Comparison of ENCODE assay signal across 27 cellular contexts in genomic region chr10:43055991-43056567, GRCh38. TPM values are rescaled to one million over a fixed set of nuclear protein-coding genes. Genes with fewer than 3 reads are reported as not detected.
DNase-seq lines count a peak whose midpoint lies in the region; ATAC-seq, FAIRE-seq and TF ChIP-seq lines count a peak whose summit lies in the region.
"Had no signal": no experiment of that assay in that cellular context is flagged by ENCODE, and none has a peak within 500 bp of the region (broad histone marks: within the 10 kb centered on the region; RNA-seq: fewer than 3 reads in every experiment).

No MANE protein-coding gene starts in this region.

- no peaks in the 10 kb centered on the region for H3K4me1 ChIP-seq in kidney (ENCODE audit: control insufficient read depth in 1 of 2, insufficient read depth in 1 of 2, low read depth in 1 of 2, low read length in 2 of 2)
- peaks cover 0 to 11% of the 10 kb centered on the region in 2 donors for H3K4me1 ChIP-seq in thyroid gland
- H3K4me1 ChIP-seq: ascending aorta, esophagus muscularis mucosa, gastrocnemius medialis had no signal

- H3K9me3 Mint-ChIP-seq in activated naive CD8-positive, alpha-beta T cell treated with anti-CD3 and anti-CD28 coated beads, Interleukin-2, amount 10 ng/mL, durations not matched to agents 7 days and 5 days: no peaks in the 10 kb centered on the region
- no peaks in the 10 kb centered on the region for H3K9me3 Mint-ChIP-seq in activated naive CD8-positive, alpha-beta T cell treated with anti-CD3 and anti-CD28 coated beads for 36 hours
- H3K9me3 Mint-ChIP-seq: activated CD4-positive, alpha-beta T cell treated with anti-CD3 and anti-CD28 coated beads, Interleukin-2, amount 10 ng/mL, durations not matched to agents 24 days and 14 days; CD8-positive, alpha-beta memory T cell; HFFc6; T-cell had no signal

- POLR2A ChIA-PET in activated naive CD8-positive, alpha-beta T cell treated with anti-CD3 and anti-CD28 coated beads, Interleukin-2, amount 10 ng/mL, durations not matched to agents 7 days and 5 days (lab: Charles Lee): no interaction called here

- H3K36me3 Mint-ChIP-seq in activated naive CD8-positive, alpha-beta T cell treated with anti-CD3 and anti-CD28 coated beads, Interleukin-2, amount 10 ng/mL, durations not matched to agents 7 days and 5 days: no peaks in the 10 kb centered on the region
- no peaks in the 10 kb centered on the region for H3K36me3 Mint-ChIP-seq in activated naive CD8-positive, alpha-beta T cell treated with anti-CD3 and anti-CD28 coated beads for 36 hours
- H3K36me3 Mint-ChIP-seq: CD8-positive, alpha-beta memory T cell; T-cell had no signal

- H3K4me3 ChIP-seq in kidney (ENCODE audit: low read length in 2 of 2) (no peak overlapping the region), thyroid gland (replicated peaks in 1 of 3) (no peak overlapping the region)
- H3K4me3 ChIP-seq: ascending aorta, esophagus muscularis mucosa, gastrocnemius medialis had no signal

- peak; percentile 17 for DNase-seq in activated naive CD8-positive, alpha-beta T cell treated with anti-CD3 and anti-CD28 coated beads, Interleukin-2, amount 10 ng/mL, durations not matched to agents 7 days and 5 days
- DNase-seq in activated naive CD8-positive, alpha-beta T cell treated with anti-CD3 and anti-CD28 coated beads for 36 hours: no peak
- DNase-seq in SK-N-DZ (ENCODE audit: low spot score) (peak; percentile 87), kidney (peak; percentile 52), thyroid gland (peak; percentile 75 to 79), ACHN (no peak), LoVo (ENCODE audit: low spot score) (no peak)
- DNase-seq: activated CD4-positive, alpha-beta T cell treated with anti-CD3 and anti-CD28 coated beads, Interleukin-2, amount 10 ng/mL, durations not matched to agents 24 days and 14 days; activated naive CD4-positive, alpha-beta T cell treated with Interleukin-2 at 50 U/mL for 16 hours; activated T-cell treated with anti-CD3 and anti-CD28 coated beads for 4 hours; cerebellar nuclear complex; effector CD8-positive, alpha-beta T cell; gastrocnemius medialis; HFFc6; Kasumi-1; NCI-H1105; NCI-H2081 treated with DMSO at 0.1 percent for 48 hours; NCI-H524 had no signal

- H3K9me3 ChIP-seq in kidney (ENCODE audit: control insufficient read depth in 1 of 2, low read length in 2 of 2) (no peaks in the 10 kb centered on the region), thyroid gland (no peaks in the 10 kb centered on the region)
- H3K9me3 ChIP-seq: ascending aorta, esophagus muscularis mucosa, gastrocnemius medialis, neutrophil had no signal

- H3K27ac Mint-ChIP-seq in activated naive CD8-positive, alpha-beta T cell treated with anti-CD3 and anti-CD28 coated beads, Interleukin-2, amount 10 ng/mL, durations not matched to agents 7 days and 5 days: no peak overlapping the region
- no peak overlapping the region for H3K27ac Mint-ChIP-seq in activated naive CD8-positive, alpha-beta T cell treated with anti-CD3 and anti-CD28 coated beads for 36 hours
- H3K27ac Mint-ChIP-seq: activated CD4-positive, alpha-beta T cell treated with anti-CD3 and anti-CD28 coated beads, Interleukin-2, amount 10 ng/mL, durations not matched to agents 24 days and 14 days; CD8-positive, alpha-beta memory T cell; HFFc6; T-cell had no signal

- FAIRE-seq in kidney (lab: Jason Lieb, UNC): no peak
- FAIRE-seq: GM12892, GM19239 had no signal

- peaks cover 16% of the 10 kb centered on the region for H3K27me3 Mint-ChIP-seq in activated naive CD8-positive, alpha-beta T cell treated with anti-CD3 and anti-CD28 coated beads, Interleukin-2, amount 10 ng/mL, durations not matched to agents 7 days and 5 days
- peaks cover 6% of the 10 kb centered on the region for H3K27me3 Mint-ChIP-seq in activated naive CD8-positive, alpha-beta T cell treated with anti-CD3 and anti-CD28 coated beads for 36 hours

- H3K27ac ChIP-seq in kidney (ENCODE audit: low read depth in 2 of 2, low read length in 2 of 2) (no peak overlapping the region), thyroid gland (no peak overlapping the region)
- H3K27ac ChIP-seq: ascending aorta, esophagus muscularis mucosa, gastrocnemius medialis, neutrophil had no signal

- no peaks in the 10 kb centered on the region for H3K4me1 Mint-ChIP-seq in activated naive CD8-positive, alpha-beta T cell treated with anti-CD3 and anti-CD28 coated beads, Interleukin-2, amount 10 ng/mL, durations not matched to agents 7 days and 5 days
- no peaks in the 10 kb centered on the region for H3K4me1 Mint-ChIP-seq in activated naive CD8-positive, alpha-beta T cell treated with anti-CD3 and anti-CD28 coated beads for 36 hours
- H3K4me1 Mint-ChIP-seq: activated CD4-positive, alpha-beta T cell treated with anti-CD3 and anti-CD28 coated beads, Interleukin-2, amount 10 ng/mL, durations not matched to agents 24 days and 14 days; CD8-positive, alpha-beta memory T cell; T-cell had no signal

- no peak overlapping the region for H3K4me3 Mint-ChIP-seq in activated naive CD8-positive, alpha-beta T cell treated with anti-CD3 and anti-CD28 coated beads, Interleukin-2, amount 10 ng/mL, durations not matched to agents 7 days and 5 days
- no peak overlapping the region for H3K4me3 Mint-ChIP-seq in activated naive CD8-positive, alpha-beta T cell treated with anti-CD3 and anti-CD28 coated beads for 36 hours
- H3K4me3 Mint-ChIP-seq: activated CD4-positive, alpha-beta T cell treated with anti-CD3 and anti-CD28 coated beads, Interleukin-2, amount 10 ng/mL, durations not matched to agents 24 days and 14 days; CD8-positive, alpha-beta memory T cell; HFFc6; T-cell had no signal

- no peak for TF ChIP-seq CTCF in kidney (IDR thresholded peaks at IDR 0.05; ENCODE audit: borderline replicate concordance, extremely low read depth, insufficient read depth)
- TF ChIP-seq CTCF in thyroid gland (IDR thresholded peaks at IDR 0.05): no peak

- no peaks in the 10 kb centered on the region for H3K27me3 ChIP-seq in thyroid gland
- H3K27me3 ChIP-seq: ascending aorta, gastrocnemius medialis had no signal

- 24 to 38% methylated on average over 1 to 2 of the region's 2 CpGs for WGBS in thyroid gland, 2 donors

- ATAC-seq in activated naive CD8-positive, alpha-beta T cell treated with anti-CD3 and anti-CD28 coated beads, Interleukin-2, amount 10 ng/mL, durations not matched to agents 7 days and 5 days (ENCODE audit: low read depth): no peak
- no peak for ATAC-seq in HG02884 (IDR thresholded peaks at IDR 0.05; ENCODE audit: unreplicated experiment)
- ATAC-seq: gastrocnemius medialis, left colon, T-cell had no signal

- H3K36me3 ChIP-seq in kidney (ENCODE audit: control insufficient read depth in 1 of 2, insufficient read depth in 2 of 2, low read length in 2 of 2): no peaks in the 10 kb centered on the region
- no peaks in the 10 kb centered on the region for H3K36me3 ChIP-seq in thyroid gland
- H3K36me3 ChIP-seq: ascending aorta, esophagus muscularis mucosa, gastrocnemius medialis, neutrophil had no signal

- no peak for TF ChIP-seq POLR2A in thyroid gland (IDR thresholded peaks at IDR 0.05)

- in situ Hi-C loops in ACHN (cut with HindIII; ENCODE audit: low pct_ligation_motif_present, low pct_unique_long_range_greater_than_20kb, low sequenced_read_pairs): no loop called here

- H3K9ac ChIP-seq in kidney (ENCODE audit: low read length in 2 of 2): no peak overlapping the region

- intact Hi-C loops in kidney (cut with DNase I): no loop called here
- intact Hi-C loops in thyroid gland (cut with DNase I): no loop called here

RNA-seq across cellular contexts. Expression of gene RET, which starts 20.8 kb away (rescaled TPM):
- under 1 TPM in 1 of 2 experiments, not detected in 1; 0.22 TPM for total RNA-seq in activated naive CD8-positive, alpha-beta T cell treated with anti-CD3 and anti-CD28 coated beads, Interleukin-2, amount 10 ng/mL, durations not matched to agents 7 days and 5 days
- not detected for total RNA-seq in activated naive CD8-positive, alpha-beta T cell treated with anti-CD3 and anti-CD28 coated beads for 36 hours
- 11.9 and 13.3 TPM in 2 replicates for polyA plus RNA-seq in SK-N-DZ (2014; cell fraction: cytosol; rRNA removed)
- 21.6 and 29.1 TPM in 2 replicates for polyA plus RNA-seq in SK-N-DZ (2014; cell fraction: nucleus; rRNA removed)
- total RNA-seq in kidney (3.1 TPM), thyroid gland (1 to 10 TPM in 2 of 4 donors, under 1 TPM in 2; 0.27 to 2.1 (median 0.88) TPM)
- 1.1 TPM for polyA plus RNA-seq in kidney (ENCODE audit: insufficient read depth, low read depth, low replicate concordance)
- total RNA-seq: ascending aorta had no signal

Comparison
In these comparisons a context has a peak if more than half of its experiments do, and no peak if none do; other contexts are left out.
1. DNase-seq: peak in activated naive CD8-positive, alpha-beta T cell treated with anti-CD3 and anti-CD28 coated beads, Interleukin-2, amount 10 ng/mL, durations not matched to agents 7 days and 5 days (single experiment), SK-N-DZ (single experiment), kidney (single experiment) and thyroid gland (2 of 2); none in activated naive CD8-positive, alpha-beta T cell treated with anti-CD3 and anti-CD28 coated beads for 36 hours (single experiment), ACHN (single experiment) and LoVo (single experiment).